In genomic region chr2:11244091-11244826, GRCh38 we compare ENCODE assay signal across 2 cellular contexts.
TF ChIP-seq lines count a peak whose summit lies in the region.

No MANE protein-coding gene starts in this region.

TF ChIP-seq in A549, 52 proteins besides CTCF, POLR2A, EP300 and RAD21 (continued from another document):
- TF ChIP-seq E2F6 (IDR thresholded peaks at IDR 0.05; ENCODE audit: borderline replicate concordance, low read depth), result no peak
TF ChIP-seq in A549: peak in this region for 0.

TF ChIP-seq in liver, 16 proteins besides CTCF, POLR2A, EP300 and RAD21 (continued from another document):
- TF ChIP-seq ZBTB33 (IDR thresholded peaks at IDR 0.05) (no peak), FOXA2 (IDR thresholded peaks at IDR 0.05) (no peak), JUND (IDR thresholded peaks at IDR 0.05) (no peak), YY1 (IDR thresholded peaks at IDR 0.05) (no peak), SP1 (IDR thresholded peaks at IDR 0.05) (no peak)
